Comparison of ENCODE assay signal across 22 cellular contexts in genomic region chr4:23779422-23779821, GRCh38.
DNase-seq lines count a peak whose midpoint lies in the region; ATAC-seq and TF ChIP-seq lines count a peak whose summit lies in the region.
"Had no signal": no experiment of that assay in that cellular context is flagged by ENCODE, and none has a peak within 500 bp of the region (broad histone marks: within the 10 kb centered on the region; RNA-seq: fewer than 3 reads in every experiment).

No MANE protein-coding gene starts in this region.

- H2AFZ ChIP-seq in ACC112 (ENCODE audit: low read length, unreplicated experiment) (peak overlapping the region; percentile 85), parathyroid adenoma (no peak overlapping the region)

- H3K4me3 ChIP-seq in ACC112 (ENCODE audit: low read depth, low read length) (no peak overlapping the region), parathyroid adenoma (ENCODE audit: low read depth, low read length) (no peak overlapping the region), SJCRH30 (no peak overlapping the region)
- H3K4me3 ChIP-seq: A549, BLaER1, GM12878 had no signal

- no peak for DNase-seq in HuH-7.5 (ENCODE audit: low spot score)
- no peak for DNase-seq in SJCRH30
- DNase-seq: C1 segment of cervical spinal cord; CD4-positive, alpha-beta memory T cell; CD4-positive, CD25-positive, alpha-beta regulatory T cell; CD8-positive, alpha-beta memory T cell; COR-L47; DMS 273 treated with DMSO at 0.1 percent for 48 hours; DMS153; DMS53; DMS79; DND-41; EL; GDM1 had no signal

- peak overlapping the region; percentile 6 for H3K4me2 ChIP-seq in parathyroid adenoma (ENCODE audit: low read length)
- H3K4me2 ChIP-seq: A549, BLaER1 had no signal

- ATAC-seq in SK-N-SH treated with all-trans-retinoic acid at 6 μM for 48 hours: no peak
- ATAC-seq: A549, GM12878 had no signal

- H3K4me1 ChIP-seq in ACC112 (ENCODE audit: control insufficient read depth, insufficient read depth, low read length, unreplicated experiment): peaks cover 5% of the 10 kb centered on the region
- H3K4me1 ChIP-seq in parathyroid adenoma: peaks cover 50% of the 10 kb centered on the region
- no peaks in the 10 kb centered on the region for H3K4me1 ChIP-seq in SJCRH30
- H3K4me1 ChIP-seq: A549, BLaER1 had no signal

- H3K79me2 ChIP-seq in ACC112 (ENCODE audit: control insufficient read depth, insufficient read depth, low read length, unreplicated experiment) (no peaks in the 10 kb centered on the region), parathyroid adenoma (no peaks in the 10 kb centered on the region)

- H3K27me3 ChIP-seq in ACC112 (ENCODE audit: insufficient read depth, low read length): no peaks in the 10 kb centered on the region
- H3K27me3 ChIP-seq in parathyroid adenoma (ENCODE audit: control insufficient read depth, insufficient read depth, low read length): no peaks in the 10 kb centered on the region
- H3K27me3 ChIP-seq in SJCRH30: no peaks in the 10 kb centered on the region
- H3K27me3 ChIP-seq: BE2C, BLaER1 had no signal

- H3K9ac ChIP-seq in parathyroid adenoma: no peak overlapping the region
- H3K9ac ChIP-seq: BLaER1 had no signal

- no peak overlapping the region for H3K27ac ChIP-seq in ACC112 (ENCODE audit: low read depth, low read length)
- H3K27ac ChIP-seq in parathyroid adenoma: peak overlapping the region; percentile 74
- no peak overlapping the region for H3K27ac ChIP-seq in SJCRH30
- H3K27ac ChIP-seq: 22Rv1, A549, BLaER1 had no signal

- H3K9me3 ChIP-seq in parathyroid adenoma (ENCODE audit: control insufficient read depth, low read length) (no peaks in the 10 kb centered on the region), SJCRH30 (replicated peaks) (no peaks in the 10 kb centered on the region)
- H3K9me3 ChIP-seq: A549, BE2C, BLaER1 had no signal

- TF ChIP-seq CTCF in parathyroid adenoma (IDR thresholded peaks at IDR 0.05): no peak

- H3K36me3 ChIP-seq in ACC112 (ENCODE audit: insufficient read depth, low read length) (no peaks in the 10 kb centered on the region), parathyroid adenoma (ENCODE audit: control insufficient read depth, insufficient read depth, low read length) (peaks cover 2% of the 10 kb centered on the region), SJCRH30 (no peaks in the 10 kb centered on the region)
- H3K36me3 ChIP-seq: BE2C, BLaER1 had no signal

TF ChIP-seq in SK-N-SH treated with all-trans-retinoic acid at 6 μM for 48 hours, 23 proteins besides CTCF, POLR2A, EP300 and RAD21:
- TF ChIP-seq TCF4 (CRISPR knock-in tag; IDR thresholded peaks at IDR 0.05; ENCODE audit: borderline replicate concordance) (peak; percentile 70; the same call in 1 of the 2 replicates), TSHZ2 (CRISPR knock-in tag; IDR thresholded peaks at IDR 0.05) (no peak), ZFP30 (CRISPR knock-in tag; IDR thresholded peaks at IDR 0.05) (no peak), POU6F1 (CRISPR knock-in tag; IDR thresholded peaks at IDR 0.05; ENCODE audit: borderline replicate concordance, low read depth) (no peak), TOX (CRISPR knock-in tag; IDR thresholded peaks at IDR 0.05; ENCODE audit: borderline replicate concordance) (no peak), ESRRG (CRISPR knock-in tag; IDR thresholded peaks at IDR 0.05) (no peak), ZNF70 (CRISPR knock-in tag; IDR thresholded peaks at IDR 0.05) (no peak), ZFP3 (CRISPR knock-in tag; IDR thresholded peaks at IDR 0.05) (no peak)
